ENCODE assay signal across 1 cellular context in genomic region chr19:4714016-4714415, GRCh38.
TF ChIP-seq lines count a peak whose summit lies in the region.

No MANE protein-coding gene starts in this region.

TF ChIP-seq in liver, 16 proteins besides CTCF, POLR2A, EP300 and RAD21 (continued from another document):
- no peak for TF ChIP-seq REST (IDR thresholded peaks at IDR 0.05)
